ENCODE assay signal across 9 cellular contexts in the genomic region with DNA sequence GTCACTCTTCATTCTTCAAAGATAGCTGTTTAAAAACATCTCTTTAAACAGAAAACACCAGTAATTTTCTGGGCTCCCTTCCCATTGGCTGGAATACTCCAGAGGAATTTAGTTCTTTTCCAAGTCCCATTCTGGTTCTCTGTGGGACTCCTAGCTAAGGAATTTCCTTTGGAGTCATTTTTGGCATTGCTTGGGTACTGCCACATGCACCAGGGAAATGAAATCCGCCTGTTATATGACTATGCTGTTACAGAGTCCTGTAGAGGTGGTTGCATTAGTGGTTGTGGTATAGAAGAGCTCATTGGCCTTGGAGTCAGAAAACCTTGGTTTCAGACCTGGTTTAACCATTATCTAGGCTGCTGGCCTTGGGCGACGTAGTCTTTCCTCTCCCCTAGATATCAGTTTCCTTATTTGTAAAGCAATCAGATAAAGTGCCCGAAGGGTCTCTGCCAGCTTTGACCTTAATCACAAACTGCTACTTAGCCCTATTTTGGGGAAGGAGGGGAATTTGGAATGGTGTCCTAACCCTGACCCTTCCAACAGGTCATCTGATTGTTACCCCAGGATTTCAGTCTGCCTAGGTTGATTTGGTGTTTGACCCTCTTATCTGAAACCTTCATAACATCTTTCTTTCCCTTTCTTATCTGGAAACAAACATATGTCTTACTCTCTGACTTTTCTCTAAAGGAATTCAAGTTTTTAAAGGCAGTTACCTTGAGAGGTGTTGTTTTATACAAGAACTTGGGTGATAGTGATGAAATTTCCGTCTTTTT. TPM values are rescaled to one million over a fixed set of nuclear protein-coding genes. Genes with fewer than 3 reads are reported as not detected.
DNase-seq lines count a peak whose midpoint lies in the region; ATAC-seq and TF ChIP-seq lines count a peak whose summit lies in the region.
"Had no signal": no experiment of that assay in that cellular context is flagged by ENCODE, and none has a peak within 500 bp of the region (broad histone marks: within the 10 kb centered on the region; RNA-seq: fewer than 3 reads in every experiment).

No MANE protein-coding gene starts in this region.

- no peak overlapping the region for H3K4me2 ChIP-seq in Karpas-422 (ENCODE audit: low read depth, low read length, poor library complexity, severe bottlenecking)

- H2AFZ ChIP-seq in Karpas-422 (ENCODE audit: low read length): no peak overlapping the region

- in situ Hi-C loops in GM13976 (cut with MboI; ENCODE audit: low sequenced_read_pairs, unreplicated experiment): no loop called here

- TF ChIP-seq CTCF in lower lobe of right lung (IDR thresholded peaks at IDR 0.05) (no peak), GM13976 (IDR thresholded peaks at IDR 0.05; ENCODE audit: borderline replicate concordance, control extremely low read depth, extremely low read depth, insufficient read depth, missing control alignments) (no peak)

- H3K27ac ChIP-seq in lower lobe of right lung (peak overlapping the region; percentile 48), Karpas-422 (ENCODE audit: low read length) (no peak overlapping the region)
- H3K27ac ChIP-seq: foreskin keratinocyte had no signal

- no peaks in the 10 kb centered on the region for H3K79me2 ChIP-seq in Karpas-422 (ENCODE audit: low read length)

- H3K4me3 ChIP-seq in lower lobe of right lung (no peak overlapping the region), Karpas-422 (ENCODE audit: low read length) (no peak overlapping the region)

- ATAC-seq in HG02678 (IDR thresholded peaks at IDR 0.05; ENCODE audit: unreplicated experiment) (peak; percentile 75), lower lobe of right lung (peak; percentile 37 to 45)

- H3K9me2 ChIP-seq in Karpas-422 (replicated peaks; ENCODE audit: insufficient read depth, low read length): no peaks in the 10 kb centered on the region

- H3K36me3 ChIP-seq in lower lobe of right lung (no peaks in the 10 kb centered on the region), Karpas-422 (ENCODE audit: insufficient read depth, low read length) (no peaks in the 10 kb centered on the region)

- H3K4me1 ChIP-seq in lower lobe of right lung (peaks cover 6% of the 10 kb centered on the region), Karpas-422 (ENCODE audit: low read length) (no peaks in the 10 kb centered on the region)
- H3K4me1 ChIP-seq: foreskin keratinocyte had no signal

- no peaks in the 10 kb centered on the region for H4K20me1 ChIP-seq in Karpas-422 (ENCODE audit: insufficient read depth, low read depth, low read length)

- intact Hi-C loops in lower lobe of right lung (cut with DNase I): no loop called here

- H3K27me3 ChIP-seq in lower lobe of right lung (ENCODE audit: low read depth) (no peaks in the 10 kb centered on the region), Karpas-422 (ENCODE audit: low read length) (no peaks in the 10 kb centered on the region)

- no peak overlapping the region for H3K9ac ChIP-seq in Karpas-422 (ENCODE audit: low read length)

- DNase-seq in EH (ENCODE audit: low read depth): peak; percentile 95
- DNase-seq in astrocyte of the hippocampus (ENCODE audit: low read depth, low spot score): peak; percentile 83
- no peak for DNase-seq in lower lobe of right lung
- no peak for DNase-seq in GM13976 (ENCODE audit: low spot score)
- DNase-seq in stimulated activated naive CD4-positive, alpha-beta T cell treated with Interleukin-2 at 50 U/mL for 16 hours (lab: John Stamatoyannopoulos, UW): no peak
- DNase-seq in Karpas-422: no peak
- DNase-seq in NCI-H1694 (lab: John Stamatoyannopoulos, UW): no peak
- DNase-seq: foreskin keratinocyte had no signal

- H3K9me3 ChIP-seq in lower lobe of right lung: no peaks in the 10 kb centered on the region
- no peaks in the 10 kb centered on the region for H3K9me3 ChIP-seq in Karpas-422 (ENCODE audit: low read length)

RNA-seq across cellular contexts. Expression of a gene that starts 13.5 kb away (rescaled TPM):
- total RNA-seq in lower lobe of right lung: not detected
- total RNA-seq in Karpas-422 (2014; rRNA removed; shearing (Covaris generic); ENCODE audit: low replicate concordance): 1.2 TPM in 1 of 2 replicates, not detected in the other
- total RNA-seq: foreskin keratinocyte had no signal

Comparison
In these comparisons a context has a peak if more than half of its experiments do, and no peak if none do; other contexts are left out.
1. DNase-seq: peak in EH (single experiment) and astrocyte of the hippocampus (single experiment); none in lower lobe of right lung (single experiment), GM13976 (single experiment), stimulated activated naive CD4-positive, alpha-beta T cell treated with Interleukin-2 at 50 U/mL for 16 hours (single experiment), Karpas-422 (single experiment) and NCI-H1694 (single experiment).